In genomic region chr6:135344526-135344925, GRCh38 we compare ENCODE assay signal across 28 cellular contexts.
"Had no signal": no experiment of that assay in that cellular context is flagged by ENCODE, and none has a peak within 500 bp of the region (broad histone marks: within the 10 kb centered on the region; RNA-seq: fewer than 3 reads in every experiment).

No MANE protein-coding gene starts in this region.

- H3K27ac ChIP-seq: neural progenitor cell, ovary, parathyroid adenoma, psoas muscle, skin epidermis, spleen, suprapubic skin, testis, tibial artery, transverse colon, upper lobe of right lung, uterus had no signal

- H3K4me1 ChIP-seq: neural progenitor cell, parathyroid adenoma, psoas muscle, spleen, suprapubic skin, testis, tibial artery, transverse colon, upper lobe of right lung, uterus had no signal

- H3K4me2 ChIP-seq: neural progenitor cell, smooth muscle cell had no signal

- H3K79me2 ChIP-seq: parathyroid adenoma had no signal

- H3K4me3 ChIP-seq: neural progenitor cell, ovary, psoas muscle, skin epidermis, smooth muscle cell, spleen, suprapubic skin, testis, tibial artery, transverse colon, upper lobe of right lung, uterus had no signal

- H2AFZ ChIP-seq: neural progenitor cell, parathyroid adenoma had no signal

- H3K9me3 ChIP-seq: ovary, psoas muscle, suprapubic skin, testis, tibial artery, transverse colon, upper lobe of right lung, uterus had no signal

- ATAC-seq: natural killer cell; psoas muscle; right cardiac atrium; sciatic nerve; stimulated activated memory B cell treated with anti-CD40 and anti-IgM and Interleukin-4, amounts not matched to agents 10 μg/mL and 1 μg/mL and 100 μg/mL, for 72 hours; stimulated activated naive CD8-positive, alpha-beta T cell treated with anti-CD3 and anti-CD28 coated beads, Interleukin-15, amount 100 ng/mL, for 72 hours; stimulated activated naive CD8-positive, alpha-beta T cell treated with anti-CD3 and anti-CD28 coated beads, Interleukin-15, Interleukin-2, amounts not matched to agents 100 U/mL and 50 U/mL, for 24 hours; upper lobe of right lung had no signal

- H3K27me3 ChIP-seq: neural progenitor cell, ovary, spleen, suprapubic skin, testis, tibial artery, transverse colon, upper lobe of right lung, uterus had no signal

- H3K36me3 ChIP-seq: neural progenitor cell, ovary, spleen, suprapubic skin, transverse colon, upper lobe of right lung, uterus had no signal

- H3K9ac ChIP-seq: neural progenitor cell, parathyroid adenoma had no signal

- DNase-seq: natural killer cell; occipital lobe; ovary; posterior cingulate gyrus; psoas muscle; right cardiac atrium; spleen; stimulated activated CD4-positive, alpha-beta T cell treated with anti-CD3 and anti-CD28 coated beads, Interleukin-12 subunit alpha, Interleukin-12 subunit beta, amount 100 ng/mL, for 4 hours; stimulated activated CD4-positive, alpha-beta T cell treated with anti-CD3 and anti-CD28 coated beads, Interleukin-1b, Interleukin-23, amount 100 ng/mL, for 48 hours; stimulated activated CD4-positive, alpha-beta T cell treated with anti-CD3 and anti-CD28 coated beads, Interleukin-4, amount 100 ng/mL, for 1 hour; stimulated activated CD4-positive, alpha-beta T cell treated with anti-CD3 and anti-CD28 coated beads, Interleukin-4, amount 100 ng/mL, for 4 hours; stimulated activated CD8-positive, alpha-beta memory T cell treated with anti-CD3 and anti-CD28 coated beads, Interleukin-4, amount 100 ng/mL, for 48 hours; stimulated activated naive CD4-positive, alpha-beta T cell; stimulated activated naive CD8-positive, alpha-beta T cell treated with anti-CD3 and anti-CD28 coated beads, Interleukin-15, amount 100 ng/mL, for 72 hours; stimulated activated naive CD8-positive, alpha-beta T cell treated with anti-CD3 and anti-CD28 coated beads, Interleukin-15, Interleukin-2, amounts not matched to agents 100 U/mL and 50 U/mL, for 24 hours; substantia nigra; testis; tibial artery; transverse colon; upper lobe of right lung; uterus had no signal
